Comparison of ENCODE assay signal across 8 cellular contexts in genomic region chr2:231680284-231680991, GRCh38. TPM values are rescaled to one million over a fixed set of nuclear protein-coding genes. Genes with fewer than 3 reads are reported as not detected.
A peak's percentile ranks its signal among the peaks of the same experiment; 100 is the strongest.
DNase-seq lines count a peak whose midpoint lies in the region; ATAC-seq lines count a peak whose summit lies in the region.

No MANE protein-coding gene starts in this region.

- peaks cover 3% of the 10 kb centered on the region for H3K4me1 Mint-ChIP-seq in activated CD4-positive, alpha-beta memory T cell treated with anti-CD3 and anti-CD28 coated beads for 36 hours (ENCODE audit: low read depth)

- POLR2A ChIA-PET in activated CD4-positive, alpha-beta memory T cell treated with anti-CD3 and anti-CD28 coated beads for 36 hours (lab: Charles Lee): interaction anchor here (0.6 to 1.5 kb wide), 2 partner anchors 34 to 102 kb away, joined by 3 to 6 read pairs; no protein-coding TSS in a partner anchor

- peaks cover 19% of the 10 kb centered on the region for H3K27me3 Mint-ChIP-seq in activated CD4-positive, alpha-beta memory T cell treated with anti-CD3 and anti-CD28 coated beads for 36 hours

- peaks cover 8% of the 10 kb centered on the region for H3K36me3 ChIP-seq in BLaER1
- H3K36me3 ChIP-seq in subcutaneous abdominal adipose tissue (ENCODE audit: control insufficient read depth in 5 of 5, insufficient read depth in 5 of 5, low read length in 5 of 5): no peaks in the 10 kb centered on the region

- peak overlapping the region; percentile 37 for H3K4me3 Mint-ChIP-seq in activated CD4-positive, alpha-beta memory T cell treated with anti-CD3 and anti-CD28 coated beads for 36 hours

- H3K36me3 Mint-ChIP-seq in activated CD4-positive, alpha-beta memory T cell treated with anti-CD3 and anti-CD28 coated beads for 36 hours: no peaks in the 10 kb centered on the region

- no peaks in the 10 kb centered on the region for H3K27me3 ChIP-seq in BLaER1
- H3K27me3 ChIP-seq in subcutaneous abdominal adipose tissue (ENCODE audit: control insufficient read depth in 5 of 5, insufficient read depth in 4 of 5, low read length in 5 of 5): no peaks in the 10 kb centered on the region

- CTCF ChIA-PET in activated CD4-positive, alpha-beta memory T cell treated with anti-CD3 and anti-CD28 coated beads for 36 hours (lab: Charles Lee): interaction anchor here (0.6 to 21.7 kb wide), 4 partner anchors 25 to 79 kb away, joined by 3 to 578 read pairs (median 4); no protein-coding TSS in a partner anchor

- H3K9ac ChIP-seq in BLaER1: peak overlapping the region; percentile 99
- peak overlapping the region in 4 of 5 donors; percentile 52 to 73 (median 62) for H3K9ac ChIP-seq in subcutaneous abdominal adipose tissue (ENCODE audit: low read length in 5 of 5)

- ATAC-seq in HG02884 (IDR thresholded peaks at IDR 0.05; ENCODE audit: unreplicated experiment): peak; percentile 9
- ATAC-seq in GM21825 (IDR thresholded peaks at IDR 0.05; ENCODE audit: unreplicated experiment): no peak

- H3K4me3 ChIP-seq in BLaER1 (peak overlapping the region; percentile 85), iPS-18c (ENCODE audit: insufficient read depth, low read depth, low read length) (peak overlapping the region; percentile 56), subcutaneous abdominal adipose tissue (ENCODE audit: low read depth in 1 of 5, low read length in 5 of 5) (peak overlapping the region in 4 of 5 donors; percentile 30 to 63 (median 53))

- H3K27ac Mint-ChIP-seq in activated CD4-positive, alpha-beta memory T cell treated with anti-CD3 and anti-CD28 coated beads for 36 hours: no peak overlapping the region

- peaks cover 21% of the 10 kb centered on the region; the same call in 1 of the 2 replicates for H4K20me1 ChIP-seq in BLaER1

- H3K4me1 ChIP-seq in BLaER1 (peaks cover 78% of the 10 kb centered on the region), subcutaneous abdominal adipose tissue (ENCODE audit: control insufficient read depth in 5 of 5, insufficient read depth in 5 of 5, low read length in 5 of 5) (peaks cover 0 to 21% (median 14%) of the 10 kb centered on the region in 5 donors)

- DNase-seq in activated CD4-positive, alpha-beta memory T cell treated with anti-CD3 and anti-CD28 coated beads for 36 hours: no peak
- no peak for DNase-seq in HPDE6-E6E7 (ENCODE audit: extremely low spot score)
- no peak for DNase-seq in NAMALWA (ENCODE audit: low spot score)

- H3K9me3 Mint-ChIP-seq in activated CD4-positive, alpha-beta memory T cell treated with anti-CD3 and anti-CD28 coated beads for 36 hours: no peaks in the 10 kb centered on the region

- H3K4me2 ChIP-seq in BLaER1: peak overlapping the region; percentile 99

- peak overlapping the region; percentile 100 for H3K27ac ChIP-seq in BLaER1
- H3K27ac ChIP-seq in subcutaneous abdominal adipose tissue (ENCODE audit: low read depth, low read length): peak overlapping the region; percentile 60

- intact Hi-C loops in activated CD4-positive, alpha-beta memory T cell treated with anti-CD3 and anti-CD28 coated beads for 36 hours (cut with micrococcal nuclease): no loop called here

- H3K9me3 ChIP-seq in BLaER1: no peaks in the 10 kb centered on the region
- H3K9me3 ChIP-seq in iPS-18c (ENCODE audit: control insufficient read depth, insufficient read depth, low read length): no peaks in the 10 kb centered on the region
- H3K9me3 ChIP-seq in subcutaneous abdominal adipose tissue (ENCODE audit: control insufficient read depth in 5 of 5, low read length in 5 of 5): no peaks in the 10 kb centered on the region

RNA-seq across cellular contexts. Expression of gene PTMA, which starts 27.9 kb away (rescaled TPM):
- 1,000 to 10,000 TPM; 1,763 to 1,778 TPM for total RNA-seq in activated CD4-positive, alpha-beta memory T cell treated with anti-CD3 and anti-CD28 coated beads for 36 hours
